11 cellular contexts compared by ENCODE assay signal in the genomic region with DNA sequence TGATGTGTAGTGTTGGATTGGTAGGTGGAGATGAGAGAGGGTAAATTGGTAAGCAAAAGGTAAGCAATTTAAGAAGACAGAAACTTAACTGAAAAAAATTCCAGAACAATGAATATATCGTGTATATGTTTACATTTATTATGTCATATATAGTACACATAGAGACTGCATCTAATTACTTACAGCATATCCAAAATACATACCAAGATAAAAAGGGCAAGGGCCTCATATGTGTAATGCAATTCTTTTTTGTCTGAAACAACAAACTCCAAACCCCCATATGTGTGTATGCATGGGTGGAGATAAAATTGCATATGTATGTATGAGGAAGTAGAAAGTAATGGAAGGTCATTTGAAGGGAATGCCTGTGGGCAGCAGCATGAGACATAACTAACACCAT. TPM values are rescaled to one million over a fixed set of nuclear protein-coding genes. Genes with fewer than 3 reads are reported as not detected.
"Had no signal": no experiment of that assay in that cellular context is flagged by ENCODE, and none has a peak within 500 bp of the region (broad histone marks: within the 10 kb centered on the region; RNA-seq: fewer than 3 reads in every experiment).

No MANE protein-coding gene starts in this region.

- H3K27ac ChIP-seq: HL-60, KMS-11 had no signal

- H3K36me3 Mint-ChIP-seq: IgD-negative memory B cell had no signal

- H3K27ac Mint-ChIP-seq: IgD-negative memory B cell had no signal

- H3K4me3 Mint-ChIP-seq: IgD-negative memory B cell had no signal

- ATAC-seq: HepG2, K562 had no signal

- H3K4me1 Mint-ChIP-seq: IgD-negative memory B cell had no signal

- H3K4me2 ChIP-seq: KMS-11 had no signal

- H3K27me3 Mint-ChIP-seq: IgD-negative memory B cell had no signal

- DNase-seq: IMR-90, Karpas-422, KBM-7, KG1 had no signal

- H3K4me3 ChIP-seq: K562 had no signal

- H3K9ac ChIP-seq: KMS-11 had no signal

RNA-seq across cellular contexts. Expression of gene KRTAP20-3, which starts 4.2 kb away (rescaled TPM):
- total RNA-seq: HepG2, HT-29, HT1080, IMR-90, K562 had no signal

RNA-seq across cellular contexts. Expression of gene KRTAP20-2, which starts 11.9 kb away (rescaled TPM):
- total RNA-seq: HepG2, HT-29, HT1080, IMR-90, K562 had no signal

RNA-seq across cellular contexts. Expression of gene KRTAP20-4, which starts 26.5 kb away (rescaled TPM):
- total RNA-seq: HepG2, HT-29, HT1080, IMR-90, K562 had no signal

RNA-seq across cellular contexts. Expression of gene KRTAP20-1, which starts 30.7 kb away (rescaled TPM):
- total RNA-seq: HepG2, HT-29, HT1080, IMR-90, K562 had no signal

RNA-seq across cellular contexts. Expression of gene KRTAP6-1, which starts 33.2 kb away (rescaled TPM):
- total RNA-seq: HepG2, HT-29, HT1080, IMR-90, K562 had no signal
